In the genomic region with DNA sequence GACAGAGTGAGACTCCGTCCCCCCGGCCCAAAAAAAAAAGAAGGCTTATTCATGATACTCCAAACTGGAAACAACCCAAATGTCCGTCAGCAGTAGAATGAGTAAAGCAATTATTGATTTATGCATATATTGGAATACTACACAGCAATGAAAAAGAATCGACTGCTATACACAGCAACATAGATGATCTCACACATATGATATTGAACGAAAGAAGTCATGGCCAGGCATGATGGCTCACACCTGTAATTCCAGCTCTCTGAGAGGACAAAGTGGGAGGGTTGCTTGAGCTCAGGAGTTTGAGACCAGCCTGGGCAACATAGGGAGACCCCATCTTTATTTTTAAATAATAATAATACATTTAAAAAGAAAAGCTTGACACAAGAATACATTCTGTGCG, we compare ENCODE assay signal across 30 cellular contexts.
"Had no signal": no experiment of that assay in that cellular context is flagged by ENCODE, and none has a peak within 500 bp of the region (broad histone marks: within the 10 kb centered on the region; RNA-seq: fewer than 3 reads in every experiment).

No MANE protein-coding gene starts in this region.

- FAIRE-seq: TTC549 had no signal

- H3K9me3 ChIP-seq: breast epithelium, MG63 had no signal

- H3K27ac Mint-ChIP-seq: activated CD4-positive, alpha-beta memory T cell treated with anti-CD3 and anti-CD28 coated beads for 36 hours; activated CD4-positive, alpha-beta T cell treated with anti-CD3 and anti-CD28 coated beads, Interleukin-2, amount 10 ng/mL, durations not matched to agents 7 days and 5 days; activated naive CD4-positive, alpha-beta T cell treated with anti-CD3 and anti-CD28 coated beads, Interleukin-2, amount 50 U/mL, for 72 hours; activated naive CD8-positive, alpha-beta T cell treated with anti-CD3 and anti-CD28 coated beads, Interleukin-2, amount 50 U/mL, for 24 hours; T-cell had no signal

- H3K4me3 ChIP-seq: breast epithelium, MG63, SK-N-MC had no signal

- H3K27ac ChIP-seq: SK-N-MC had no signal

- H3K4me3 Mint-ChIP-seq: activated CD4-positive, alpha-beta memory T cell treated with anti-CD3 and anti-CD28 coated beads for 36 hours; activated CD4-positive, alpha-beta T cell treated with anti-CD3 and anti-CD28 coated beads, Interleukin-2, amount 10 ng/mL, durations not matched to agents 7 days and 5 days; activated naive CD8-positive, alpha-beta T cell treated with anti-CD3 and anti-CD28 coated beads, Interleukin-2, amount 50 U/mL, for 24 hours; activated T-cell treated with anti-CD3 and anti-CD28 coated beads, Interleukin-2, amount 50 U/mL, for 4 hours; T-cell had no signal

- H3K27me3 ChIP-seq: breast epithelium, MG63 had no signal

- ATAC-seq: activated naive CD4-positive, alpha-beta T cell treated with anti-CD3 and anti-CD28 coated beads, Interleukin-2, amount 50 U/mL, for 72 hours; activated naive CD8-positive, alpha-beta T cell treated with anti-CD3 and anti-CD28 coated beads, Interleukin-2, amount 50 U/mL, for 24 hours; activated T-cell treated with anti-CD3 and anti-CD28 coated beads, Interleukin-2, amount 50 U/mL, for 4 hours; Panc1; Right ventricle myocardium inferior; T-cell had no signal

- H3K27me3 Mint-ChIP-seq: activated CD4-positive, alpha-beta memory T cell treated with anti-CD3 and anti-CD28 coated beads for 36 hours; activated CD4-positive, alpha-beta T cell treated with anti-CD3 and anti-CD28 coated beads, Interleukin-2, amount 10 ng/mL, durations not matched to agents 7 days and 5 days; activated naive CD8-positive, alpha-beta T cell treated with anti-CD3 and anti-CD28 coated beads, Interleukin-2, amount 50 U/mL, for 24 hours; T-cell had no signal

- H3K36me3 ChIP-seq: breast epithelium had no signal

- H3K9me3 Mint-ChIP-seq: activated CD4-positive, alpha-beta memory T cell treated with anti-CD3 and anti-CD28 coated beads for 36 hours; T-cell had no signal

- DNase-seq: activated CD4-positive, alpha-beta memory T cell treated with anti-CD3 and anti-CD28 coated beads for 36 hours; activated CD4-positive, alpha-beta T cell treated with anti-CD3 and anti-CD28 coated beads, Interleukin-2, amount 10 ng/mL, durations not matched to agents 7 days and 5 days; activated CD4-positive, CD25-positive, alpha-beta regulatory T cell; activated CD8-positive, alpha-beta memory T cell treated with anti-CD3 and anti-CD28 coated beads for 24 hours; activated effector memory CD4-positive, alpha-beta T cell treated with anti-CD3 and anti-CD28 coated beads, Interleukin-2, amount 50 U/mL, for 16 hours; activated naive CD4-positive, alpha-beta T cell treated with Interleukin-2 at 50 U/mL for 16 hours; activated naive CD8-positive, alpha-beta T cell treated with anti-CD3 and anti-CD28 coated beads, Interleukin-2, amount 50 U/mL, for 24 hours; activated T-cell treated with anti-CD3 and anti-CD28 coated beads, Interleukin-2, amount 50 U/mL, for 4 hours; amniotic stem cell; caudate nucleus; MV-4-11; NCI-H1092 treated with DMSO at 0.1 percent for 48 hours; NCI-H1417 treated with DMSO at 0.1 percent for 48 hours; NCI-H1694; NCI-H2029; NCI-H2107; NCI-H2171 treated with DMSO at 0.1 percent for 48 hours; NCI-H526; NCI-H82; RPMI8226; T-cell; T-helper 2 cell; T1000 had no signal
